ENCODE assay signal across 24 cellular contexts in genomic region chr3:156143136-156143535, GRCh38. TPM values are rescaled to one million over a fixed set of nuclear protein-coding genes. Genes with fewer than 3 reads are reported as not detected.
DNase-seq lines count a peak whose midpoint lies in the region; ATAC-seq and TF ChIP-seq lines count a peak whose summit lies in the region.
"Had no signal": no experiment of that assay in that cellular context is flagged by ENCODE, and none has a peak within 500 bp of the region (broad histone marks: within the 10 kb centered on the region; RNA-seq: fewer than 3 reads in every experiment).

No MANE protein-coding gene starts in this region.

- CTCF ChIA-PET in HEK293 (lab: Yijun Ruan, JAX) = interaction anchor here (0.6 to 2.8 kb wide), 2 partner anchors 8 to 157 kb away, joined by 3 to 13 read pairs; no protein-coding TSS in a partner anchor

- no peak overlapping the region for H3K4ac ChIP-seq in neuronal stem cell (ENCODE audit: low read length)

- no peak overlapping the region for H4K91ac ChIP-seq in neuronal stem cell (ENCODE audit: low read depth, low read length, poor library complexity)

- peak overlapping the region; percentile 26 for H3K4me3 Mint-ChIP-seq in chondrocyte (ENCODE audit: unreplicated experiment)

- POLR2A ChIA-PET in HEK293 (lab: Yijun Ruan, JAX) = no interaction called here

- H3K36me3 ChIP-seq in HEK293 (ENCODE audit: control insufficient read depth in 2 of 2, insufficient read depth in 1 of 2, low read length in 2 of 2) (no peaks in the 10 kb centered on the region), psoas muscle (ENCODE audit: insufficient read depth in 1 of 2, low read depth in 1 of 2) (no peaks in the 10 kb centered on the region), uterus (no peaks in the 10 kb centered on the region), neuronal stem cell (replicated peaks in 1 of 2; ENCODE audit: control insufficient read depth in 2 of 2, insufficient read depth in 2 of 2, low read length in 2 of 2) (no peaks in the 10 kb centered on the region)
- H3K36me3 ChIP-seq: BE2C, HAP-1, SJCRH30 had no signal

- DNase-seq in chondrocyte (ENCODE audit: low spot score) (no peak), psoas muscle (no peak), uterus (no peak), neuronal stem cell (ENCODE audit: low spot score) (no peak), NCI-H2171 treated with DMSO at 0.1 percent for 48 hours (lab: John Stamatoyannopoulos, UW) (no peak), iPS-NIHi11 (ENCODE audit: low spot score) (no peak)
- DNase-seq: BE2C, DMS53, GF-D8, NCI-H1092, NCI-H1436 treated with DMSO at 0.1 percent for 48 hours, NCI-H1930, NCI-H345, NCI-H524 treated with DMSO at 0.1 percent for 48 hours, NCI-H82, SJCRH30 had no signal

- H4K8ac ChIP-seq in neuronal stem cell (ENCODE audit: low read depth, low read length) = no peak overlapping the region

- no peak overlapping the region for H3K27ac ChIP-seq in HEK293 (ENCODE audit: extremely low read depth, low read depth, low read length)
- H3K27ac ChIP-seq in psoas muscle = no peak overlapping the region
- H3K27ac ChIP-seq in uterus = peak overlapping the region; percentile 20 to 28
- no peak overlapping the region for H3K27ac ChIP-seq in neuronal stem cell (replicated peaks; ENCODE audit: low read length)
- H3K27ac ChIP-seq: HL-60, SJCRH30 had no signal

- no peaks in the 10 kb centered on the region for H3K4me1 ChIP-seq in HEK293 (ENCODE audit: control insufficient read depth, insufficient read depth, low read length)
- no peaks in the 10 kb centered on the region for H3K4me1 ChIP-seq in psoas muscle
- no peaks in the 10 kb centered on the region for H3K4me1 ChIP-seq in uterus
- H3K4me1 ChIP-seq in neuronal stem cell (ENCODE audit: control insufficient read depth in 2 of 2, insufficient read depth in 1 of 2, low read depth in 1 of 2, low read length in 2 of 2) = no peaks in the 10 kb centered on the region
- H3K4me1 ChIP-seq: BE2C, HAP-1, SJCRH30 had no signal

- H2BK12ac ChIP-seq in neuronal stem cell (ENCODE audit: low read length) = no peak overlapping the region

- TF ChIP-seq POLR2A in uterus (IDR thresholded peaks at IDR 0.05) = no peak

- H3K9ac ChIP-seq in neuronal stem cell (ENCODE audit: low read depth, low read length, poor library complexity) = no peak overlapping the region

- no peak for TF ChIP-seq CTCF in HEK293 (tag by site-specific recombination; IDR thresholded peaks at IDR 0.05)
- no peak for TF ChIP-seq CTCF in chondrocyte (IDR thresholded peaks at IDR 0.05)
- TF ChIP-seq CTCF in psoas muscle (IDR thresholded peaks at IDR 0.05) = no peak
- TF ChIP-seq CTCF in uterus (IDR thresholded peaks at IDR 0.05) = no peak

- no peak overlapping the region for H2AK5ac ChIP-seq in neuronal stem cell (ENCODE audit: low read depth, low read length)

- H2BK120ac ChIP-seq in neuronal stem cell (ENCODE audit: low read depth, low read length) = no peak overlapping the region

- H3K9me3 Mint-ChIP-seq in chondrocyte (ENCODE audit: low read depth) = no peaks in the 10 kb centered on the region

- 80 to 88% (median 82%) methylated on average over 8 of the region's 8 CpGs for WGBS in psoas muscle, 3 donors
- no CpG with 5 or more reads among the region's 8 CpGs for WGBS in neuronal stem cell (ENCODE audit: extremely low coverage in 2 of 2, insufficient read length in 2 of 2, insufficient replicate concordance in 1 of 2), 2 donors

- H3K27me3 ChIP-seq in psoas muscle (ENCODE audit: insufficient read depth in 3 of 3, low read length in 2 of 3) (no peaks in the 10 kb centered on the region), uterus (no peaks in the 10 kb centered on the region), neuronal stem cell (ENCODE audit: control insufficient read depth in 3 of 3, insufficient read depth in 3 of 3, low read depth in 1 of 3, low read length in 3 of 3) (no peaks in the 10 kb centered on the region)
- H3K27me3 ChIP-seq: SJCRH30 had no signal

- H3K23ac ChIP-seq in neuronal stem cell (ENCODE audit: low read depth, low read length, poor library complexity) = no peak overlapping the region

- H3K36me3 Mint-ChIP-seq in chondrocyte (ENCODE audit: low read depth) = no peaks in the 10 kb centered on the region

- H2BK5ac ChIP-seq in neuronal stem cell (ENCODE audit: low read length) = no peak overlapping the region

- H3K4me1 Mint-ChIP-seq in chondrocyte (ENCODE audit: low read depth) = peaks cover 66% of the 10 kb centered on the region

- no peak for ATAC-seq in psoas muscle
- ATAC-seq: HepG2, K562 had no signal

- no peak overlapping the region for H3K4me2 ChIP-seq in neuronal stem cell (ENCODE audit: insufficient read depth, low read length, poor library complexity, severe bottlenecking)

- no peak overlapping the region for H3K18ac ChIP-seq in neuronal stem cell (ENCODE audit: low read length)

- no peak overlapping the region for H3K4me3 ChIP-seq in HEK293 (ENCODE audit: low read depth, low read length)
- peak overlapping the region; percentile 31 for H3K4me3 ChIP-seq in psoas muscle
- no peak overlapping the region for H3K4me3 ChIP-seq in uterus
- no peak overlapping the region for H3K4me3 ChIP-seq in neuronal stem cell (ENCODE audit: low read length in 2 of 2)
- H3K4me3 ChIP-seq: HAP-1, K562, SJCRH30 had no signal

- intact Hi-C loops in psoas muscle (cut with DNase I) = no loop called here
- intact Hi-C loops in uterus (cut with DNase I; ENCODE audit: low total_unique reads) = no loop called here

- no peak overlapping the region for H3K14ac ChIP-seq in neuronal stem cell (ENCODE audit: low read length)

- H3K27me3 Mint-ChIP-seq in chondrocyte (ENCODE audit: low read depth) = no peaks in the 10 kb centered on the region

- no peaks in the 10 kb centered on the region for H3K79me1 ChIP-seq in neuronal stem cell (ENCODE audit: low read depth, low read length)

- H2AFZ ChIP-seq in neuronal stem cell (ENCODE audit: low read length) = no peak overlapping the region

- H3K9me3 ChIP-seq in HEK293 (ENCODE audit: control insufficient read depth, insufficient read depth, low read depth, low read length) (no peaks in the 10 kb centered on the region), psoas muscle (no peaks in the 10 kb centered on the region), uterus (no peaks in the 10 kb centered on the region), neuronal stem cell (replicated peaks in 1 of 2; ENCODE audit: control insufficient read depth in 2 of 2, insufficient read depth in 1 of 2, low read depth in 1 of 2, low read length in 2 of 2) (no peaks in the 10 kb centered on the region)
- H3K9me3 ChIP-seq: BE2C, HAP-1, SJCRH30 had no signal

- H2BK15ac ChIP-seq in neuronal stem cell (ENCODE audit: low read length) = no peak overlapping the region

- peak overlapping the region; percentile 83 for H3K27ac Mint-ChIP-seq in chondrocyte (ENCODE audit: unreplicated experiment)

TF ChIP-seq in HEK293, 187 proteins besides CTCF, POLR2A, EP300 and RAD21:
- TF ChIP-seq ZBTB17 (tag by site-specific recombination; IDR thresholded peaks at IDR 0.05) (0 out of 2 replicates have a peak, but pooled peaks have one; percentile 30), ZBTB20 (tag by site-specific recombination; IDR thresholded peaks at IDR 0.05) (peak; percentile 7; the same call in 1 of the 2 replicates), ZNF335 (tag by site-specific recombination; conservative IDR thresholded peaks at IDR 0.05) (0 out of 2 replicates have a peak, but pooled peaks have one; percentile 2), TRIM28 (IDR thresholded peaks at IDR 0.05; ENCODE audit: borderline replicate concordance, low read length) (0 out of 2 replicates have a peak, but pooled peaks have one; percentile 40), ZNF169 (tag by site-specific recombination; IDR thresholded peaks at IDR 0.05) (no peak)

RNA-seq across cellular contexts. Expression of gene KCNAB1, which starts 22.8 kb away (rescaled TPM):
- total RNA-seq in chondrocyte (3.0 to 3.4 TPM (median 3.3 TPM) in 3 replicates), psoas muscle (1 to 10 TPM in 2 of 4 donors, under 1 TPM in 2; 0.74 to 3.1 (median 1.0) TPM), uterus (10 to 100 TPM in 1 of 4 donors, 1 to 10 TPM in 3; 1.3 to 12.8 (median 6.8) TPM)
- 1 to 10 TPM in 1 of 3 donors, under 1 TPM in 2; 0.66 to 1.1 (median 0.91) TPM for polyA plus RNA-seq in psoas muscle
- polyA plus RNA-seq in neuronal stem cell (2013, experiment 1 of 2) = 0.15 TPM
- 0.07 TPM for polyA plus RNA-seq in neuronal stem cell (2013, experiment 2 of 2)
- total RNA-seq: A673, HepG2, HT-29, OCI-LY7, SJCRH30 had no signal
- polyA plus RNA-seq: HepG2 had no signal

Comparison
In these comparisons a context has a peak if more than half of its experiments do, and no peak if none do; other contexts are left out.
1. H3K27ac ChIP-seq: peak in uterus (2 of 2); none in HEK293 (single experiment), psoas muscle (single experiment) and neuronal stem cell (single experiment).